23 cellular contexts compared by ENCODE assay signal in the genomic region with DNA sequence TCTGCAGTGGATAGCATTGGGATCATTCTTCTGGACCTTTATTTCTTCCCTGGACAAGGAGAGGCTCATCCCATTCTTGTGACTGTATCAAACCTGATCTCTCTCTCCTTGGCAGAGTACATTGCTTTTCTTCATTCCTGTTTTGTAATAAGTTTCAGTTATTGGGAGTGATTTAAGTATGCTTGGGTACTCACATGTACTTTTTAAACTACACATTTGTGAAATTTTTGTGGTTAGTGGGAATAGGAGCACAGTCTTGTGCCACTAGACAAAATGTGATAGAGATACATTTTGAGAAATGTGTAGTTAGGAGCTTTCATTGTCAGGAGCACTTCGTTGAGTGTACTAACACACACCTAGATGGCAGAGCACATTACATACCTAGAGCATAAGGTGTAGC.
"Had no signal": no experiment of that assay in that cellular context is flagged by ENCODE, and none has a peak within 500 bp of the region (broad histone marks: within the 10 kb centered on the region; RNA-seq: fewer than 3 reads in every experiment).

No MANE protein-coding gene starts in this region.

- H3K9me3 ChIP-seq: colonic mucosa, lower lobe of right lung, prostate gland, sigmoid colon, thoracic aorta, tibial nerve, upper lobe of left lung had no signal

- H2AFZ ChIP-seq: parathyroid adenoma had no signal

- H3K27ac Mint-ChIP-seq: dendritic cell treated with granulocyte-macrophage colony-stimulating factor and Interleukin-4, amounts not matched to agents 40 ng/mL and 50 ng/mL, for 4 days; endodermal cell; memory B cell; naive B cell; natural killer cell treated with Interleukin-12 subunit alpha and Interleukin-12 subunit beta and Interleukin-15 and Interleukin-18, amount 100 ng/mL, for 72 hours; stimulated activated naive B cell treated with anti-CD40 and anti-IgM and Interleukin-4, amounts not matched to agents 10 μg/mL and 1 μg/mL and 100 μg/mL, for 72 hours; stimulated activated naive CD8-positive, alpha-beta T cell treated with anti-CD3 and anti-CD28 coated beads, Interleukin-15, Interleukin-2, amounts not matched to agents 100 ng/mL and 50 ng/mL, for 24 hours had no signal

- H3K9me3 Mint-ChIP-seq: dendritic cell treated with granulocyte-macrophage colony-stimulating factor and Interleukin-4, amounts not matched to agents 40 ng/mL and 50 ng/mL, for 4 days; endodermal cell; memory B cell; naive B cell; stimulated activated naive B cell treated with anti-CD40 and anti-IgM and Interleukin-4, amounts not matched to agents 10 μg/mL and 1 μg/mL and 100 μg/mL, for 72 hours; stimulated activated naive CD8-positive, alpha-beta T cell treated with anti-CD3 and anti-CD28 coated beads, Interleukin-15, Interleukin-2, amounts not matched to agents 100 ng/mL and 50 ng/mL, for 24 hours had no signal

- H3K4me3 ChIP-seq: colonic mucosa, lower lobe of right lung, prostate gland, sigmoid colon, thoracic aorta, tibial nerve, upper lobe of left lung had no signal

- H3K27me3 ChIP-seq: colonic mucosa, sigmoid colon, tibial nerve, upper lobe of left lung had no signal

- H3K27me3 Mint-ChIP-seq: dendritic cell treated with granulocyte-macrophage colony-stimulating factor and Interleukin-4, amounts not matched to agents 40 ng/mL and 50 ng/mL, for 4 days; memory B cell; naive B cell; natural killer cell treated with Interleukin-12 subunit alpha and Interleukin-12 subunit beta and Interleukin-15 and Interleukin-18, amount 100 ng/mL, for 72 hours; stimulated activated naive B cell treated with anti-CD40 and anti-IgM and Interleukin-4, amounts not matched to agents 10 μg/mL and 1 μg/mL and 100 μg/mL, for 72 hours; stimulated activated naive CD8-positive, alpha-beta T cell treated with anti-CD3 and anti-CD28 coated beads, Interleukin-15, Interleukin-2, amounts not matched to agents 100 ng/mL and 50 ng/mL, for 24 hours had no signal

- H3K79me2 ChIP-seq: parathyroid adenoma had no signal

- H3K4me1 ChIP-seq: colonic mucosa, lower lobe of right lung, parathyroid adenoma, prostate gland, sigmoid colon, tibial nerve, upper lobe of left lung had no signal

- H3K4me3 Mint-ChIP-seq: dendritic cell treated with granulocyte-macrophage colony-stimulating factor and Interleukin-4, amounts not matched to agents 40 ng/mL and 50 ng/mL, for 4 days; endodermal cell; memory B cell; naive B cell; natural killer cell treated with Interleukin-12 subunit alpha and Interleukin-12 subunit beta and Interleukin-15 and Interleukin-18, amount 100 ng/mL, for 72 hours; neural crest cell; stimulated activated naive B cell treated with anti-CD40 and anti-IgM and Interleukin-4, amounts not matched to agents 10 μg/mL and 1 μg/mL and 100 μg/mL, for 72 hours; stimulated activated naive CD8-positive, alpha-beta T cell treated with anti-CD3 and anti-CD28 coated beads, Interleukin-15, Interleukin-2, amounts not matched to agents 100 ng/mL and 50 ng/mL, for 24 hours had no signal

- H3K4me1 Mint-ChIP-seq: endodermal cell had no signal

- H3K36me3 ChIP-seq: colonic mucosa, lower lobe of right lung, prostate gland, sigmoid colon, thoracic aorta, tibial nerve, upper lobe of left lung had no signal

- ATAC-seq: esophagus mucosa; left ventricle myocardium superior; lower lobe of right lung; natural killer cell treated with Interleukin-12 subunit alpha and Interleukin-12 subunit beta and Interleukin-15 and Interleukin-18, amount 100 ng/mL, for 72 hours; right cardiac atrium; stimulated activated naive B cell treated with anti-CD40 and anti-IgM and Interleukin-4, amounts not matched to agents 10 μg/mL and 1 μg/mL and 100 μg/mL, for 72 hours had no signal

- H3K27ac ChIP-seq: colonic mucosa, epithelial cell of prostate, lower lobe of right lung, parathyroid adenoma, prostate gland, sigmoid colon, thoracic aorta, tibial nerve, upper lobe of left lung had no signal

- DNase-seq: colonic mucosa; effector CD8-positive, alpha-beta T cell; endodermal cell; foreskin melanocyte; left ventricle myocardium superior; lower lobe of right lung; naive B cell; right cardiac atrium; sigmoid colon; stimulated activated CD4-positive, alpha-beta T cell treated with anti-CD3 and anti-CD28 coated beads, Interleukin-4, amount 100 ng/mL, for 4 hours; stimulated activated naive B cell treated with anti-CD40 and anti-IgM and Interleukin-4, amounts not matched to agents 10 μg/mL and 1 μg/mL and 100 μg/mL, for 72 hours; upper lobe of left lung had no signal

- H3K36me3 Mint-ChIP-seq: memory B cell; naive B cell; natural killer cell treated with Interleukin-12 subunit alpha and Interleukin-12 subunit beta and Interleukin-15 and Interleukin-18, amount 100 ng/mL, for 72 hours; stimulated activated naive B cell treated with anti-CD40 and anti-IgM and Interleukin-4, amounts not matched to agents 10 μg/mL and 1 μg/mL and 100 μg/mL, for 72 hours had no signal

- H3K9ac ChIP-seq: parathyroid adenoma had no signal
